Comparison of ENCODE assay signal across 15 cellular contexts in the genomic region with DNA sequence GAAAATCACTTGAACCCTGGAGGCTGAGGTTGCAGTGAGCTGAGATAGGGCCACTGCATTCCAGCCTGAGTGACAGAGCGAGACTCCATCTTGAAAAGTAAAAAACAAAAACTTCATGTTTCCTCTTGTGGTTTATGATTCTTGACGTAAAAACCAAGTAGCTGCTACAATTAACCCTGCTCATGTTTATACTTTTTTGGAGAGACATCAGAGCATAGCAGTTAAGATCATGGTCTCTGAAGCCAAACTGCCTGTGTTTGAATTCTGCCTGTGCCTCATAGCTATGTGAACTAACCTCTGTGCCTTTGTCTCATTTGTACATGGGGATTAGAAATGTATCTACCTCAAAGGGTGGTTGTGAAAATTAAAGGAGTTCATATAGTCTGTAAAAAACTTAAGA. TPM values are rescaled to one million over a fixed set of nuclear protein-coding genes. Genes with fewer than 3 reads are reported as not detected.
"Had no signal": no experiment of that assay in that cellular context is flagged by ENCODE, and none has a peak within 500 bp of the region (broad histone marks: within the 10 kb centered on the region; RNA-seq: fewer than 3 reads in every experiment).

No MANE protein-coding gene starts in this region.

- H3K4me1 Mint-ChIP-seq: neural crest cell had no signal

- DNase-seq: activated CD4-positive, CD25-positive, alpha-beta regulatory T cell; amygdala; body of pancreas; caudate nucleus; hippocampal formation; left ventricle myocardium superior; mesenchymal stem cell; stimulated activated CD4-positive, alpha-beta T cell treated with anti-CD3 and anti-CD28 coated beads, Interleukin-1b, Interleukin-23, amount 100 ng/mL, for 48 hours; stomach; testis; upper lobe of left lung had no signal

- H3K27ac Mint-ChIP-seq: activated T-helper 1 cell treated with anti-CD3 and anti-CD28 coated beads, Interleukin-12 subunit alpha, Interleukin-12 subunit beta, Interleukin-2, Interleukin-4 antibody, amounts not matched to agents 30 ng/mL and 10 ng/mL and 1 ng/mL, durations not matched to agents 14 hours and 24 hours and 36 hours had no signal

- ATAC-seq: body of pancreas, left ventricle myocardium superior had no signal

- H3K4me3 Mint-ChIP-seq: activated T-helper 1 cell treated with anti-CD3 and anti-CD28 coated beads, Interleukin-12 subunit alpha, Interleukin-12 subunit beta, Interleukin-2, Interleukin-4 antibody, amounts not matched to agents 30 ng/mL and 10 ng/mL and 1 ng/mL, durations not matched to agents 14 hours and 24 hours and 36 hours; neural crest cell had no signal

- H3K9me3 Mint-ChIP-seq: activated T-helper 1 cell treated with anti-CD3 and anti-CD28 coated beads, Interleukin-12 subunit alpha, Interleukin-12 subunit beta, Interleukin-2, Interleukin-4 antibody, amounts not matched to agents 30 ng/mL and 10 ng/mL and 1 ng/mL, durations not matched to agents 14 hours and 24 hours and 36 hours had no signal

RNA-seq across cellular contexts. Expression of a gene that starts 53.3 kb away (rescaled TPM):
- total RNA-seq: body of pancreas, esophagus muscularis mucosa, glomerular endothelial cell, left ventricle myocardium superior, stomach had no signal
